In the genomic region with DNA sequence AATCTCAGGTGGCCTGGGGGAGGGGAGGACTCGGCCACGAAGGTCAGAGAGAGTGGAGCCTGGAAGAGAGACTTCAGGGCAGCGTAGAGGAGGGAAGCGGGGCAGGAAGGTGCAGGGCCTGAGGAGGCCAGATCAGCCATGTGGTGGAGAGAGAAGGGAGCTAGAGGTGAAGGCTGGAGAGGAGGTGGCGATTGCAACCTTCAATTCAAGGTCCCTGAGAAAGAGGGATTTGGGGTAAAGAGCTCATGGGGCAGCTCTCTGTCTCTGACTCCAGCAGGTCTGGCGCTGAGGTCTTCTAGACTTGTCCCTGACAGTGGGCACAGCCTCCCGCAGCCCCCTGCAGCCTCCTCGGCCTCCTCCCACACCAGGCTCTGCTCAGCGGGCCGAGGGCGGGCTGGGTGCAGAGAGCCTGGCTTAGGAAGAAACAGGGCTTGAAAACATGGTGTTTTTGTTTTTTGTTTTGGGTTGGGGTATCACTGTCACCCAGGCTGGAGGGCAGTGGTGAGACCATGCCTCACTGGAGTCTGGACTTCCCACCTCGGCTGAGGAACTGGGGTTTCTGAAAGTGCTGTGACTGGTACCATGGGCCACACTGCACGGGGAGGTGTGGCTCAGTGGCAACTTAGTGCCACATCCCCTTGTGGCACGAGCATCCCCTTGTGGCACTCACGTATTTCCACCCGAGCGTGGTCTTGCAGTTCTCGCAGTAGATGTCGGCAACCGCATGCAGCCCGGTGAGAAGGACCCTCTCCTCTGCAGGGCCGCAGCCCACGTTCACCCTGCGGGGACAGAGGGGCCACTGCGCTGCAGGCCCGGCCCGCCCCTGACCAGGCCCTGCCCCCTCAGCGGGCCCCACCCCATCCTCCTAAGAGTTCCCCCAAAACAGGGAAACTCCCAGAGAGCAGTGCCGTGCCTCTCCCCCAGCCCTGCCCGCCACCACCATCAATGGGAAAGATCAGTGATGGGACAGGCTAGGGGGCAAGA, we compare ENCODE assay signal across 1 cellular context.
TF ChIP-seq lines count a peak whose summit lies in the region.

No MANE protein-coding gene starts in this region.

TF ChIP-seq in K562, 482 proteins besides CTCF, POLR2A, EP300 and RAD21 (continued from another document):
- TF ChIP-seq, protein P1, sequence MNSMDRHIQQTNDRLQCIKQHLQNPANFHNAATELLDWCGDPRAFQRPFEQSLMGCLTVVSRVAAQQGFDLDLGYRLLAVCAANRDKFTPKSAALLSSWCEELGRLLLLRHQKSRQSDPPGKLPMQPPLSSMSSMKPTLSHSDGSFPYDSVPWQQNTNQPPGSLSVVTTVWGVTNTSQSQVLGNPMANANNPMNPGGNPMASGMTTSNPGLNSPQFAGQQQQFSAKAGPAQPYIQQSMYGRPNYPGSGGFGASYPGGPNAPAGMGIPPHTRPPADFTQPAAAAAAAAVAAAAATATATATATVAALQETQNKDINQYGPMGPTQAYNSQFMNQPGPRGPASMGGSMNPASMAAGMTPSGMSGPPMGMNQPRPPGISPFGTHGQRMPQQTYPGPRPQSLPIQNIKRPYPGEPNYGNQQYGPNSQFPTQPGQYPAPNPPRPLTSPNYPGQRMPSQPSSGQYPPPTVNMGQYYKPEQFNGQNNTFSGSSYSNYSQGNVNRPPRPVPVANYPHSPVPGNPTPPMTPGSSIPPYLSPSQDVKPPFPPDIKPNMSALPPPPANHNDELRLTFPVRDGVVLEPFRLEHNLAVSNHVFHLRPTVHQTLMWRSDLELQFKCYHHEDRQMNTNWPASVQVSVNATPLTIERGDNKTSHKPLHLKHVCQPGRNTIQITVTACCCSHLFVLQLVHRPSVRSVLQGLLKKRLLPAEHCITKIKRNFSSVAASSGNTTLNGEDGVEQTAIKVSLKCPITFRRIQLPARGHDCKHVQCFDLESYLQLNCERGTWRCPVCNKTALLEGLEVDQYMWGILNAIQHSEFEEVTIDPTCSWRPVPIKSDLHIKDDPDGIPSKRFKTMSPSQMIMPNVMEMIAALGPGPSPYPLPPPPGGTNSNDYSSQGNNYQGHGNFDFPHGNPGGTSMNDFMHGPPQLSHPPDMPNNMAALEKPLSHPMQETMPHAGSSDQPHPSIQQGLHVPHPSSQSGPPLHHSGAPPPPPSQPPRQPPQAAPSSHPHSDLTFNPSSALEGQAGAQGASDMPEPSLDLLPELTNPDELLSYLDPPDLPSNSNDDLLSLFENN (IDR thresholded peaks at IDR 0.05; ENCODE audit: low read depth in 2 of 2, low read length in 2 of 2): peak in 1 of 2 experiments; percentile 56; a peak in 1 of 4 replicates
- TF ChIP-seq POLR2AphosphoS2 (IDR thresholded peaks at IDR 0.05; ENCODE audit: low read length): peak; percentile 63; the same call in 1 of the 2 replicates
- no peak for TF ChIP-seq RNF2 (IDR thresholded peaks at IDR 0.05)
- no peak for TF ChIP-seq TCF7L2 (IDR thresholded peaks at IDR 0.05; ENCODE audit: low read depth, low read length)
- TF ChIP-seq, protein P2, sequence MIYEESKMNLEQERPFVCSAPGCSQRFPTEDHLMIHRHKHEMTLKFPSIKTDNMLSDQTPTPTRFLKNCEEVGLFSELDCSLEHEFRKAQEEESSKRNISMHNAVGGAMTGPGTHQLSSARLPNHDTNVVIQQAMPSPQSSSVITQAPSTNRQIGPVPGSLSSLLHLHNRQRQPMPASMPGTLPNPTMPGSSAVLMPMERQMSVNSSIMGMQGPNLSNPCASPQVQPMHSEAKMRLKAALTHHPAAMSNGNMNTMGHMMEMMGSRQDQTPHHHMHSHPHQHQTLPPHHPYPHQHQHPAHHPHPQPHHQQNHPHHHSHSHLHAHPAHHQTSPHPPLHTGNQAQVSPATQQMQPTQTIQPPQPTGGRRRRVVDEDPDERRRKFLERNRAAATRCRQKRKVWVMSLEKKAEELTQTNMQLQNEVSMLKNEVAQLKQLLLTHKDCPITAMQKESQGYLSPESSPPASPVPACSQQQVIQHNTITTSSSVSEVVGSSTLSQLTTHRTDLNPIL (CRISPR knock-in tag; IDR thresholded peaks at IDR 0.05): 0 out of 2 replicates have a peak, but pooled peaks have one; percentile 10
- no peak for TF ChIP-seq MTA1 (IDR thresholded peaks at IDR 0.05; ENCODE audit: borderline replicate concordance)
- peak; percentile 17; the same call in 1 of the 2 replicates for TF ChIP-seq PHF8 (IDR thresholded peaks at IDR 0.05; ENCODE audit: borderline replicate concordance, low read length)
- TF ChIP-seq MEF2D (tag; conservative IDR thresholded peaks at IDR 0.05; ENCODE audit: low read depth): no peak
- peak; percentile 8 for TF ChIP-seq SP2 (IDR thresholded peaks at IDR 0.05; ENCODE audit: extremely low read depth, low read depth, low read length, poor library complexity, severe bottlenecking)
